In genomic region chr16:27582883-27583282, GRCh38 we compare ENCODE assay signal across 14 cellular contexts. TPM values are rescaled to one million over a fixed set of nuclear protein-coding genes. Genes with fewer than 3 reads are reported as not detected.
DNase-seq lines count a peak whose midpoint lies in the region; ATAC-seq and TF ChIP-seq lines count a peak whose summit lies in the region.
"Had no signal": no experiment of that assay in that cellular context is flagged by ENCODE, and none has a peak within 500 bp of the region (broad histone marks: within the 10 kb centered on the region; RNA-seq: fewer than 3 reads in every experiment).

No MANE protein-coding gene starts in this region.

- H3K4me3 ChIP-seq in HUES48 (ENCODE audit: low read depth, low read length) = no peak overlapping the region
- H3K4me3 ChIP-seq in endodermal cell (ENCODE audit: low read length) = no peak overlapping the region
- H3K4me3 ChIP-seq: BLaER1 treated with 17β-estradiol and CSF1 and Interleukin-3, amounts not matched to agents 10 nM and 100 nM; GM23248 had no signal

- H3K27me3 Mint-ChIP-seq in endodermal cell (ENCODE audit: insufficient read depth) (no peaks in the 10 kb centered on the region), progenitor cell of endocrine pancreas (no peaks in the 10 kb centered on the region)
- H3K27me3 Mint-ChIP-seq: CD4-positive, CD25-positive, alpha-beta regulatory T cell had no signal

- 48 to 68% methylated on average over 2 of the region's 2 CpGs for WGBS in endodermal cell (ENCODE audit: insufficient coverage in 1 of 2, insufficient read length in 1 of 2), 2 experiments

- H3K27me3 ChIP-seq in HUES48 (ENCODE audit: control insufficient read depth, insufficient read depth, low read length) (no peaks in the 10 kb centered on the region), endodermal cell (ENCODE audit: control insufficient read depth, insufficient read depth, low read length, poor library complexity, severe bottlenecking) (no peaks in the 10 kb centered on the region)
- H3K27me3 ChIP-seq: BLaER1 treated with 17β-estradiol and CSF1 and Interleukin-3, amounts not matched to agents 10 nM and 100 nM had no signal

- H3K27ac ChIP-seq in HUES48 (ENCODE audit: low read depth, low read length) = peak overlapping the region; percentile 13
- no peak overlapping the region for H3K27ac ChIP-seq in endodermal cell (ENCODE audit: low read depth, low read length)
- H3K27ac ChIP-seq: BLaER1 treated with 17β-estradiol and CSF1 and Interleukin-3, amounts not matched to agents 10 nM and 100 nM; GM23248 had no signal

- no peaks in the 10 kb centered on the region for H3K36me3 ChIP-seq in HUES48 (ENCODE audit: control insufficient read depth, insufficient read depth, low read length)
- H3K36me3 ChIP-seq in endodermal cell (ENCODE audit: control insufficient read depth, insufficient read depth, low read length) = peaks cover 10% of the 10 kb centered on the region

- TF ChIP-seq CTCF in endodermal cell (conservative IDR thresholded peaks at IDR 0.05) (no peak), progenitor cell of endocrine pancreas (IDR thresholded peaks at IDR 0.05; ENCODE audit: unreplicated experiment) (no peak)

- peaks cover 5% of the 10 kb centered on the region; the same call in 1 of the 2 replicates for H3K4me1 ChIP-seq in HUES48 (ENCODE audit: control insufficient read depth, insufficient read depth, low read length)
- H3K4me1 ChIP-seq in endodermal cell (ENCODE audit: control insufficient read depth, insufficient read depth, low read length) = peaks cover 6% of the 10 kb centered on the region

- DNase-seq in NCI-H82 treated with DMSO at 0.1 percent for 48 hours (lab: John Stamatoyannopoulos, UW; ENCODE audit: unreplicated experiment) = peak; percentile 49
- peak; percentile 60 for DNase-seq in endodermal cell
- DNase-seq in progenitor cell of endocrine pancreas (ENCODE audit: low spot score, unreplicated experiment) = no peak
- no peak for DNase-seq in activated naive CD4-positive, alpha-beta T cell treated with Interleukin-2 at 50 U/mL for 16 hours
- DNase-seq in NOMO-1 treated with DMSO at 0.1 percent for 48 hours (lab: John Stamatoyannopoulos, UW; ENCODE audit: unreplicated experiment) = no peak
- DNase-seq: ACHN; CD4-positive, CD25-positive, alpha-beta regulatory T cell; DMS53; GF-D8; GM23248; H7 had no signal

- peaks cover 37% of the 10 kb centered on the region for H3K4me1 Mint-ChIP-seq in endodermal cell
- H3K4me1 Mint-ChIP-seq in progenitor cell of endocrine pancreas (ENCODE audit: low read depth) = peaks cover 21% of the 10 kb centered on the region

- H3K9ac ChIP-seq in HUES48 (ENCODE audit: low read depth, low read length) (no peak overlapping the region), endodermal cell (ENCODE audit: extremely low read depth, low read length, poor library complexity, severe bottlenecking) (no peak overlapping the region)
- H3K9ac ChIP-seq: BLaER1 treated with 17β-estradiol and CSF1 and Interleukin-3, amounts not matched to agents 10 nM and 100 nM; GM23248 had no signal

- H3K36me3 Mint-ChIP-seq in endodermal cell (ENCODE audit: low read depth) (peaks cover 40% of the 10 kb centered on the region), progenitor cell of endocrine pancreas (ENCODE audit: insufficient read depth) (peaks cover 28% of the 10 kb centered on the region)

- H3K9me3 ChIP-seq in HUES48 (ENCODE audit: control insufficient read depth, insufficient read depth, low read length) (no peaks in the 10 kb centered on the region), endodermal cell (ENCODE audit: control insufficient read depth, low read length) (peaks cover 13% of the 10 kb centered on the region)

- H3K4me3 Mint-ChIP-seq in endodermal cell (no peak overlapping the region), progenitor cell of endocrine pancreas (ENCODE audit: low read depth) (no peak overlapping the region)
- H3K4me3 Mint-ChIP-seq: CD4-positive, CD25-positive, alpha-beta regulatory T cell had no signal

- no peak for ATAC-seq in GM21423 (IDR thresholded peaks at IDR 0.05; ENCODE audit: unreplicated experiment)

- H3K9me3 Mint-ChIP-seq in endodermal cell (no peaks in the 10 kb centered on the region), progenitor cell of endocrine pancreas (ENCODE audit: low read depth) (no peaks in the 10 kb centered on the region)

- peak overlapping the region; percentile 75 for H3K27ac Mint-ChIP-seq in endodermal cell
- peak overlapping the region; percentile 40 for H3K27ac Mint-ChIP-seq in progenitor cell of endocrine pancreas
- H3K27ac Mint-ChIP-seq: CD4-positive, CD25-positive, alpha-beta regulatory T cell had no signal

RNA-seq across cellular contexts. Expression of gene KATNIP, which starts 32.9 kb away (rescaled TPM):
- total RNA-seq in endodermal cell (10 to 100 TPM; 33.6 to 39.1 TPM), progenitor cell of endocrine pancreas (48.1 and 48.7 TPM in 2 replicates)
- polyA plus RNA-seq in endodermal cell (2013, experiment 1 of 2) = 14.5 TPM
- polyA plus RNA-seq in endodermal cell (2013, experiment 2 of 2) = 13.9 TPM

RNA-seq across cellular contexts. Expression of gene GTF3C1, which starts 33.2 kb away (rescaled TPM):
- total RNA-seq in endodermal cell (100 to 1,000 TPM; 138 TPM), progenitor cell of endocrine pancreas (105 and 106 TPM in 2 replicates)
- polyA plus RNA-seq in endodermal cell (2013, experiment 1 of 2) = 73.5 TPM
- polyA plus RNA-seq in endodermal cell (2013, experiment 2 of 2) = 77.1 TPM

Comparison
In these comparisons a context has a peak if more than half of its experiments do, and no peak if none do; other contexts are left out.
1. DNase-seq: peak in NCI-H82 treated with DMSO at 0.1 percent for 48 hours (single experiment) and endodermal cell (single experiment); none in progenitor cell of endocrine pancreas (single experiment), activated naive CD4-positive, alpha-beta T cell treated with Interleukin-2 at 50 U/mL for 16 hours (single experiment) and NOMO-1 treated with DMSO at 0.1 percent for 48 hours (single experiment).